8 cellular contexts compared by ENCODE assay signal in the genomic region with DNA sequence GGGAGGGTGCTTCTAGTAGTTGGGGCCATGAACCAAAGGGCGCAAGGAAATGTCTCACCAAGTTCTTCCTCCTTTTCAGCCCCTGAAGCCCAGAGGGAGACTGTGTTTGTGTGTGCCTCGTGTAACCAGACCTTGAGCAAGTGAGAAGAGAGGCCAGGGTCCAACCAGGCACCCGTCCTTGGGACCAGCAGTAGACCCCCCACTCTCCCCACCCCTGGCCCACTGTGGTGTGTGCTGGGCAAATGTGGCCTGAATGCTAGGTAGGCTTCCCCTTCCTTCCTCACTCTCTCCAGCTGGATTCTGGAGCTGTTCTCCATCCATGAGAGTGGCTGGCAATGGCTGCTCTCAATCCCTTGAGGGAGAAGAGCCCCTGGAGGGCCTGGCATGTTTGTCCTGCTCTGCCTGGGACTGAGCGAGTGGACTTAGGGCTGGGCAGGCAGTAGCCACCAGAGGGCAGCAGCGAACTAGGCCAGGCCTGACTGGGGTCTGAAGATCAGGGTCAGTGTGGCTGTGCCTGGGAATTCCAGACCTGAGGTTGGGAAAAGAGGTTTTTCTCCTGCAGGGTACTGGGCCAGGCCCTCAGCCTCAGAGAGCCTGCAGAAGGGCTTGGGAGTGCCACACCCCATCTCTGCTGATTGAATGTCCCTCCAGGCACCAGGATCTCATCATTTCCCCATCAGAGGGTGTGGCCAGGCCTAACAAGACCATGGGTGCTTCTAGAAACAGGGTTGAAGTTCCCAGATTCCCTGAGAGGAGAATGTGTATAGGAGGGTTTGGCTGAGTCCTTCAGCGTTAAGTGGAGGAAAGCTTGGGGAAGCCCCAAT. TPM values are rescaled to one million over a fixed set of nuclear protein-coding genes. Genes with fewer than 3 reads are reported as not detected.
DNase-seq lines count a peak whose midpoint lies in the region; ATAC-seq and TF ChIP-seq lines count a peak whose summit lies in the region.

No MANE protein-coding gene starts in this region.

- intact Hi-C loops in A673 (cut with micrococcal nuclease; ENCODE audit: unreplicated experiment) = no loop called here
- intact Hi-C loops in right lobe of liver (cut with DNase I) = no loop called here

- H3K9me3 ChIP-seq in A673 (ENCODE audit: low read depth, low read length, poor library complexity, severe bottlenecking) = no peaks in the 10 kb centered on the region
- H3K9me3 ChIP-seq in right lobe of liver = no peaks in the 10 kb centered on the region

- POLR2A ChIA-PET in A673 (lab: Charles Lee; ENCODE audit: low non-redundant PET) = no interaction called here

- no peaks in the 10 kb centered on the region for H3K4me1 ChIP-seq in A673 (ENCODE audit: insufficient read depth, low read length, poor library complexity, severe bottlenecking)
- no peaks in the 10 kb centered on the region for H3K4me1 ChIP-seq in right lobe of liver

- no peak for TF ChIP-seq POLR2A in right lobe of liver (IDR thresholded peaks at IDR 0.05)

- no peak overlapping the region for H3K27ac ChIP-seq in A673 (ENCODE audit: low read depth, low read length, poor library complexity, severe bottlenecking)
- no peak overlapping the region for H3K27ac ChIP-seq in right lobe of liver

- ATAC-seq in right lobe of liver = peak; percentile 81 to 89 (median 86)
- no peak for ATAC-seq in GM18870 (IDR thresholded peaks at IDR 0.05; ENCODE audit: unreplicated experiment)

- no TSS peak for BruUV-seq in A673 (replicated peaks; lab: Mats Ljungman, UMichigan)

- peak; percentile 57 for DNase-seq in A673 (ENCODE audit: low spot score)
- DNase-seq in NCI-H1694 treated with DMSO at 0.1 percent for 48 hours (lab: John Stamatoyannopoulos, UW) = peak; percentile 19
- DNase-seq in dedifferentiated amniotic fluid mesenchymal stem cell (ENCODE audit: extremely low spot score) = peak; percentile 28
- peak in 2 of 3 donors; percentile 68 to 69 for DNase-seq in right lobe of liver
- DNase-seq in stimulated activated CD8-positive, alpha-beta memory T cell treated with anti-CD3 and anti-CD28 coated beads, Interleukin-4, amount 100 ng/mL, for 48 hours = peak; percentile 72

- H3K4me3 ChIP-seq in A673 (ENCODE audit: low read depth, low read length, poor library complexity, severe bottlenecking) = no peak overlapping the region
- H3K4me3 ChIP-seq in GM12875 (ENCODE audit: low read depth, low read length) = no peak overlapping the region
- no peak overlapping the region for H3K4me3 ChIP-seq in WI38 (ENCODE audit: low read depth, low read length)
- H3K4me3 ChIP-seq in right lobe of liver = no peak overlapping the region

- CTCF ChIA-PET in A673 (lab: Charles Lee) = interaction anchor here (1.6 to 1.8 kb wide), 2 partner anchors 110 kb away, joined by 5 read pairs; no protein-coding TSS in a partner anchor

- TF ChIP-seq CTCF in A673 (conservative IDR thresholded peaks at IDR 0.05; ENCODE audit: low read depth, low read length) (peak; percentile 83), GM12875 (IDR thresholded peaks at IDR 0.05; ENCODE audit: borderline replicate concordance, insufficient read depth, low read depth, low read length) (peak; percentile 87), WI38 (IDR thresholded peaks at IDR 0.05; ENCODE audit: low read depth, low read length) (peak; percentile 99), right lobe of liver (IDR thresholded peaks at IDR 0.05) (peak; percentile 59 to 84 (median 82))

- 38% methylated on average over 3 of the region's 6 CpGs for WGBS in right lobe of liver (ENCODE audit: insufficient coverage, low coverage, low lambda C conversion rate, missing lambda C conversion rate)

- H3K27me3 ChIP-seq in A673 (replicated peaks; ENCODE audit: insufficient read depth, low read depth, low read length, poor library complexity) (no peaks in the 10 kb centered on the region), right lobe of liver (no peaks in the 10 kb centered on the region)

- H3K36me3 ChIP-seq in A673 (ENCODE audit: insufficient read depth, low read length, poor library complexity, severe bottlenecking) (peaks cover 17% of the 10 kb centered on the region), right lobe of liver (peaks cover 0 to 56% (median 11%) of the 10 kb centered on the region in 4 donors)

RNA-seq across cellular contexts. Expression of a gene that starts 12.4 kb away (rescaled TPM):
- total RNA-seq in A673 (2021) (not detected in 2 replicates), right lobe of liver (1 to 10 TPM; 1.6 to 6.6 (median 4.5) TPM)

RNA-seq across cellular contexts. Expression of a gene that starts 22.4 kb away (rescaled TPM):
- 26.8 and 31.7 TPM in 2 replicates for total RNA-seq in A673 (2021)
- total RNA-seq in right lobe of liver = 10 to 100 TPM in 5 of 6 experiments, 1 to 10 TPM in 1; 9.2 to 19.3 (median 12.6) TPM

RNA-seq across cellular contexts. Expression of a gene that starts 45.8 kb away (rescaled TPM):
- total RNA-seq in A673 (2021) = 26.6 and 30.1 TPM in 2 replicates
- 1 to 10 TPM; 1.5 to 3.1 (median 2.3) TPM for total RNA-seq in right lobe of liver

Comparison
In these comparisons a context has a peak if more than half of its experiments do, and no peak if none do; other contexts are left out.
1. DNase-seq: peak in every context shown above with its lines; median percentile 72 in stimulated activated CD8-positive, alpha-beta memory T cell treated with anti-CD3 and anti-CD28 coated beads, Interleukin-4, amount 100 ng/mL, for 48 hours; 68 in right lobe of liver; 57 in A673; 28 in dedifferentiated amniotic fluid mesenchymal stem cell; 19 in NCI-H1694 treated with DMSO at 0.1 percent for 48 hours.